In the genomic region with DNA sequence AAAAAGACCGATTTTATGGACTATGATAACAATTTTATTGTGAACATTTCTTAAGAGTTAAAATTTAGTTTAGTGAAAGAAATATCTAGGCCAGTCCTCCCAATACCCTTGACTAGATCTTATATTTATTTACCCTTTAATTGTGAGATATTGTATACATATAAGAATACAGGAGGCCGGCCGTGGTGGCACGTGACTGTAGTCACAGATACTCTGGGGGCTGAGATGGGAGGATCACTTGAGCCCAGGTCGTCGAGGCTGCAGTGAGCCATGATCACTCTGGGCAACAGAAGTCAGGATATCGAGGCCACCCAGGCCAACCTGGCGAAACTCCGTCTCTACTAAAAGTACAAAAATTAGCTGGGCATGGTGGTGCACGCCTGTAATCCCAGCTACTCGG, we compare ENCODE assay signal across 8 cellular contexts. TPM values are rescaled to one million over a fixed set of nuclear protein-coding genes. Genes with fewer than 3 reads are reported as not detected.
DNase-seq lines count a peak whose midpoint lies in the region; ATAC-seq, FAIRE-seq and TF ChIP-seq lines count a peak whose summit lies in the region.

No MANE protein-coding gene starts in this region.

- peak overlapping the region; percentile 94 for H3K4me3 Mint-ChIP-seq in CD8-positive, alpha-beta T cell
- H3K4me3 Mint-ChIP-seq in neural crest cell: peak overlapping the region; percentile 93

- H3K36me3 ChIP-seq in CD8-positive, alpha-beta T cell (ENCODE audit: insufficient read depth, low read length): peaks cover 12% of the 10 kb centered on the region
- H3K36me3 ChIP-seq in MG63 (peaks cover 14% of the 10 kb centered on the region), mammary epithelial cell (ENCODE audit: insufficient read depth, low read length) (peaks cover 2% of the 10 kb centered on the region)

- peaks cover 6% of the 10 kb centered on the region for H3K4me1 ChIP-seq in CD8-positive, alpha-beta T cell (ENCODE audit: insufficient read depth, low read length)
- peaks cover 16% of the 10 kb centered on the region for H3K4me1 ChIP-seq in mammary epithelial cell (ENCODE audit: insufficient read depth, low read length)

- POLR2A ChIA-PET in CD8-positive, alpha-beta T cell (lab: Charles Lee): interaction anchor here (0.6 to 1.2 kb wide), 2 partner anchors 8 to 47 kb away, joined by 3 read pairs; a partner anchor contains a TSS

- peak overlapping the region; percentile 99 for H3K4me3 ChIP-seq in CD8-positive, alpha-beta T cell (ENCODE audit: low read depth, low read length)
- H3K4me3 ChIP-seq in MG63: peak overlapping the region; percentile 91
- H3K4me3 ChIP-seq in mammary epithelial cell (replicated peaks in 1 of 3; ENCODE audit: insufficient read depth in 1 of 3, low read depth in 2 of 3, low read length in 3 of 3): peak overlapping the region in 2 of 3 experiments; percentile 88 to 97

- H3K9me3 ChIP-seq in CD8-positive, alpha-beta T cell (ENCODE audit: low read length): no peaks in the 10 kb centered on the region
- no peaks in the 10 kb centered on the region for H3K9me3 ChIP-seq in MG63
- H3K9me3 ChIP-seq in mammary epithelial cell (replicated peaks; ENCODE audit: insufficient read depth, low read length): no peaks in the 10 kb centered on the region

- CTCF ChIA-PET in CD8-positive, alpha-beta T cell (lab: Charles Lee): interaction anchor here (0.8 to 2.1 kb wide), 3 partner anchors 11 to 134 kb away, joined by 4 to 10 read pairs (median 4); no protein-coding TSS in a partner anchor
- CTCF ChIA-PET in mammary epithelial cell (lab: Charles Lee; ENCODE audit: low non-redundant PET): no interaction called here

- intact Hi-C loops in CD8-positive, alpha-beta T cell (cut with DNase I, micrococcal nuclease): loop anchor here (1.0 to 5.0 kb wide), 17 partner anchors 7 to 1216 kb away; a partner anchor contains a TSS
- intact Hi-C loops in mammary epithelial cell (cut with micrococcal nuclease): loop anchor here (1.0 to 2.0 kb wide), 2 partner anchors 9 to 139 kb away; a partner anchor contains a TSS

- peak overlapping the region; percentile 94 for H3K4me2 ChIP-seq in mammary epithelial cell (ENCODE audit: insufficient read depth, low read depth, low read length)

- H4K20me1 ChIP-seq in mammary epithelial cell (ENCODE audit: insufficient read depth, low read length): no peaks in the 10 kb centered on the region

- no peak for ATAC-seq in CD8-positive, alpha-beta T cell
- ATAC-seq in GM18519 (IDR thresholded peaks at IDR 0.05; ENCODE audit: low FRiP score, unreplicated experiment): no peak

- dilution Hi-C loops in mammary epithelial cell (cut with HindIII; ENCODE audit: low sequenced_read_pairs): no loop called here

- H3K9me3 Mint-ChIP-seq in CD8-positive, alpha-beta T cell: no peaks in the 10 kb centered on the region
- no peaks in the 10 kb centered on the region for H3K9me3 Mint-ChIP-seq in neural crest cell

- peaks cover 28% of the 10 kb centered on the region for H3K36me3 Mint-ChIP-seq in CD8-positive, alpha-beta T cell
- H3K36me3 Mint-ChIP-seq in neural crest cell (ENCODE audit: low read depth): no peaks in the 10 kb centered on the region

- no peak for TF ChIP-seq CTCF in CD8-positive, alpha-beta T cell (IDR thresholded peaks at IDR 0.05)
- no peak for TF ChIP-seq CTCF in mammary epithelial cell (conservative IDR thresholded peaks at IDR 0.05 in 1 of 2, IDR thresholded peaks at IDR 0.05 in 1 of 2; ENCODE audit: extremely low read depth in 1 of 2, insufficient read depth in 1 of 2, low read depth in 1 of 2, low read length in 2 of 2)
- no peak for TF ChIP-seq CTCF in neural crest cell (conservative IDR thresholded peaks at IDR 0.05)
- TF ChIP-seq CTCF in D721Med (IDR thresholded peaks at IDR 0.05; ENCODE audit: insufficient read depth, missing control alignments): no peak

- DNase-seq in CD8-positive, alpha-beta T cell: no peak
- DNase-seq in MG63 (no peak), mammary epithelial cell (no peak), neural crest cell (ENCODE audit: low read depth, low spot score) (no peak), HTR-8/SVneo (ENCODE audit: insufficient read length, low spot score) (no peak), D721Med (ENCODE audit: insufficient read length, low spot score) (no peak), GM19239 (ENCODE audit: insufficient read length, low spot score) (no peak)

- H3K9ac ChIP-seq in mammary epithelial cell (ENCODE audit: insufficient read depth, low read length): peak overlapping the region; percentile 94

- H3K27ac ChIP-seq in CD8-positive, alpha-beta T cell (ENCODE audit: low read depth, low read length): peak overlapping the region; percentile 91
- H3K27ac ChIP-seq in mammary epithelial cell (ENCODE audit: insufficient read depth, low read depth, low read length): peak overlapping the region; percentile 88

- peak overlapping the region; percentile 99 for H2AFZ ChIP-seq in mammary epithelial cell (ENCODE audit: low read depth, low read length)

- BruUV-seq in mammary epithelial cell (replicated peaks; lab: Mats Ljungman, UMichigan): no TSS peak

- no peaks in the 10 kb centered on the region for H3K27me3 ChIP-seq in CD8-positive, alpha-beta T cell (ENCODE audit: insufficient read depth, low read length)
- H3K27me3 ChIP-seq in MG63 (no peaks in the 10 kb centered on the region), mammary epithelial cell (ENCODE audit: insufficient read depth, low read length) (no peaks in the 10 kb centered on the region)

- no peak for FAIRE-seq in HTR-8/SVneo (lab: Jason Lieb, UNC)
- FAIRE-seq in D721Med (lab: Jason Lieb, UNC): no peak
- FAIRE-seq in GM19239 (lab: Jason Lieb, UNC): no peak

- no peaks in the 10 kb centered on the region for H3K27me3 Mint-ChIP-seq in CD8-positive, alpha-beta T cell (ENCODE audit: low read depth)
- H3K27me3 Mint-ChIP-seq in neural crest cell (ENCODE audit: low read depth): no peaks in the 10 kb centered on the region

- peaks cover 38% of the 10 kb centered on the region for H3K79me2 ChIP-seq in mammary epithelial cell (ENCODE audit: insufficient read depth, low read length)

- in situ Hi-C loops in mammary epithelial cell (cut with MboI; ENCODE audit: low sequenced_read_pairs in 2 of 2): no loop called here

- H3K4me1 Mint-ChIP-seq in CD8-positive, alpha-beta T cell (ENCODE audit: low read depth): peaks cover 26% of the 10 kb centered on the region
- H3K4me1 Mint-ChIP-seq in neural crest cell: peaks cover 31% of the 10 kb centered on the region

- WGBS in mammary epithelial cell (ENCODE audit: low coverage, missing lambda C conversion rate): 77% methylated on average over 11 of the region's 11 CpGs

- H3K27ac Mint-ChIP-seq in CD8-positive, alpha-beta T cell: peak overlapping the region; percentile 94
- peak overlapping the region; percentile 100 for H3K27ac Mint-ChIP-seq in neural crest cell (ENCODE audit: unreplicated experiment)

RNA-seq across cellular contexts. Expression of a gene that starts 0.8 kb away (rescaled TPM):
- 10 to 100 TPM; 26.7 to 30.5 TPM for total RNA-seq in CD8-positive, alpha-beta T cell
- total RNA-seq in MG63 (2014; rRNA removed; shearing (Covaris generic); ENCODE audit: low replicate concordance): 43.1 and 53.4 TPM in 2 replicates
- total RNA-seq in mammary epithelial cell (10 to 100 TPM; 18.2 to 34.5 TPM), neural crest cell (30.7 and 32.2 TPM in 2 replicates)
- 18.9 TPM for polyA plus RNA-seq in mammary epithelial cell
- polyA minus RNA-seq in mammary epithelial cell: 12.1 TPM

RNA-seq across cellular contexts. Expression of a gene that starts 8.0 kb away (rescaled TPM):
- total RNA-seq in CD8-positive, alpha-beta T cell: 10 to 100 TPM; 17.2 to 17.3 TPM
- 3.5 and 4.4 TPM in 2 replicates for total RNA-seq in MG63 (2014; rRNA removed; shearing (Covaris generic); ENCODE audit: low replicate concordance)
- 1 to 10 TPM; 1.0 to 1.2 TPM for total RNA-seq in mammary epithelial cell
- 1.3 TPM for polyA plus RNA-seq in mammary epithelial cell
- polyA minus RNA-seq in mammary epithelial cell: not detected
- 9.1 and 9.9 TPM in 2 replicates for total RNA-seq in neural crest cell

RNA-seq across cellular contexts. Expression of a gene that starts 14.0 kb away (rescaled TPM):
- total RNA-seq in CD8-positive, alpha-beta T cell: 1 to 10 TPM; 1.0 to 1.1 TPM
- not detected in 2 replicates for total RNA-seq in MG63 (2014; rRNA removed; shearing (Covaris generic); ENCODE audit: low replicate concordance)
- total RNA-seq in mammary epithelial cell: under 1 TPM in 1 of 2 donors, not detected in 1; 0.21 TPM
- polyA plus RNA-seq in mammary epithelial cell: 0.05 TPM
- polyA minus RNA-seq in mammary epithelial cell: not detected
- 0.44 and 0.61 TPM in 2 replicates for total RNA-seq in neural crest cell

RNA-seq across cellular contexts. Expression of a gene that starts 51.1 kb away (rescaled TPM):
- 10 to 100 TPM in 1 of 2 experiments, 1 to 10 TPM in 1; 9.6 to 11.0 TPM for total RNA-seq in CD8-positive, alpha-beta T cell
- total RNA-seq in MG63 (2014; rRNA removed; shearing (Covaris generic); ENCODE audit: low replicate concordance): 6.4 and 27.8 TPM in 2 replicates
- total RNA-seq in mammary epithelial cell (10 to 100 TPM; 20.2 to 21.2 TPM), neural crest cell (24.2 and 25.5 TPM in 2 replicates)
- 36.6 TPM for polyA plus RNA-seq in mammary epithelial cell
- 40.3 TPM for polyA minus RNA-seq in mammary epithelial cell

RNA-seq across cellular contexts. Expression of a gene that starts 51.5 kb away (rescaled TPM):
- 10 to 100 TPM; 11.2 to 11.9 TPM for total RNA-seq in CD8-positive, alpha-beta T cell
- total RNA-seq in MG63 (2014; rRNA removed; shearing (Covaris generic); ENCODE audit: low replicate concordance): 44.9 and 75.8 TPM in 2 replicates
- 10 to 100 TPM; 12.0 to 40.9 TPM for total RNA-seq in mammary epithelial cell
- polyA plus RNA-seq in mammary epithelial cell: 48.4 TPM
- polyA minus RNA-seq in mammary epithelial cell: 31.5 TPM
- total RNA-seq in neural crest cell: 39.3 and 44.5 TPM in 2 replicates
